Comparison of ENCODE assay signal across 8 cellular contexts in the genomic region with DNA sequence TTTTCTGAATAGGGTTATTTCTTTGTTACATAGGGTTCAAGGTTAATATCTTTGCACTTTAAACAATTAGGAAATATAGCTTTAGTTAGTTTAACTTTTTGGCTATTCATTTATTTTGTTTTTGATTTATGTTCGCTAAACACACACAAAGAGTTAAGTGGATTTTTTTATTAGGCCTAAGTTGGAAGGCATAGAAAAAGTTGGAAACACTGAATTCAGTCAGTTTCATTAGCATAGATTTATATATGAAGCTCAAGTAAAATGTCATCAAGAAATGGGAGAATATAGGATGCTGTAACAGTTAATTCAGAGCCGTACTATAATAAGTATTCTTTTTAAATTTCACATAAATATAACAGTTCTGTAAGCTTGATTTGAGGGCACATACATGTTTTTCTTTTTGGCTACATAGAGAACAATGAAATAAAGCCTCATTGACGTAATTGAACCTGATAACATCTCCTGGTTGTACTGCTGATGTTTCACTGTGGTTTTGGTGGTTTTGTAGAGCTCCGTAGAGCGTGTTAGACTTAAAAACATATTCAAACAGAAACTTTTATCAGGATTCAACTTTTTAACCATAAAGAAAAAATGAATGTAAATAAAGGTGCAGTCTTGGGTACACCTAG.
DNase-seq lines count a peak whose midpoint lies in the region; ATAC-seq and TF ChIP-seq lines count a peak whose summit lies in the region.

No MANE protein-coding gene starts in this region.

- H3K4me1 ChIP-seq in fibroblast of lung (ENCODE audit: control insufficient read depth, extremely low read depth, insufficient read depth, low read length) (no peaks in the 10 kb centered on the region), uterus (no peaks in the 10 kb centered on the region)

- peak; percentile 96 for ATAC-seq in HG02938 (IDR thresholded peaks at IDR 0.05; ENCODE audit: unreplicated experiment)
- no peak for ATAC-seq in left lobe of liver

- TF ChIP-seq CTCF in fibroblast of lung (conservative IDR thresholded peaks at IDR 0.05 in 1 of 2, IDR thresholded peaks at IDR 0.05 in 1 of 2; ENCODE audit: low read depth in 1 of 2, low read length in 2 of 2) = no peak
- TF ChIP-seq CTCF in uterus (IDR thresholded peaks at IDR 0.05) = no peak

- H3K27ac ChIP-seq in fibroblast of lung (ENCODE audit: insufficient read depth, low read length) = no peak overlapping the region
- H3K27ac ChIP-seq in uterus = no peak overlapping the region

- DNase-seq in activated CD8-positive, alpha-beta memory T cell treated with anti-CD3 and anti-CD28 coated beads for 4 hours (ENCODE audit: low read depth in 2 of 2) = peak; percentile 8 to 30
- DNase-seq in activated CD8-positive, alpha-beta memory T cell treated with anti-CD3 and anti-CD28 coated beads for 24 hours = no peak
- DNase-seq in RPMI8226 (peak; percentile 58), fibroblast of lung (ENCODE audit: low read depth in 2 of 2) (peak; percentile 28 to 78), uterus (no peak), occipital lobe (lab: John Stamatoyannopoulos, UW) (no peak), left lobe of liver (ENCODE audit: low spot score) (no peak)

- intact Hi-C loops in uterus (cut with DNase I; ENCODE audit: low total_unique reads) = no loop called here

- no peak overlapping the region for H3K4me3 ChIP-seq in fibroblast of lung (replicated peaks in 1 of 4; ENCODE audit: control extremely low read depth in 1 of 4, insufficient read depth in 1 of 4, low read depth in 3 of 4, low read length in 4 of 4)
- no peak overlapping the region for H3K4me3 ChIP-seq in uterus

- H3K79me2 ChIP-seq in fibroblast of lung (ENCODE audit: control insufficient read depth, insufficient read depth, low read length) = no peaks in the 10 kb centered on the region

- H3K27me3 ChIP-seq in fibroblast of lung (ENCODE audit: control insufficient read depth, insufficient read depth, low read length) (no peaks in the 10 kb centered on the region), uterus (no peaks in the 10 kb centered on the region)

- no peaks in the 10 kb centered on the region for H4K20me1 ChIP-seq in fibroblast of lung (ENCODE audit: control insufficient read depth, extremely low read depth, insufficient read depth, low read length)

- H3K36me3 ChIP-seq in fibroblast of lung (ENCODE audit: control insufficient read depth, insufficient read depth, low read length) = no peaks in the 10 kb centered on the region
- no peaks in the 10 kb centered on the region for H3K36me3 ChIP-seq in uterus

- TF ChIP-seq POLR2A in uterus (IDR thresholded peaks at IDR 0.05) = no peak

- no peak overlapping the region for H2AFZ ChIP-seq in fibroblast of lung (ENCODE audit: low read length)

- H3K4me2 ChIP-seq in fibroblast of lung (ENCODE audit: extremely low read depth, insufficient read depth, low read length) = no peak overlapping the region

- H3K9ac ChIP-seq in fibroblast of lung (ENCODE audit: insufficient read depth, low read length) = no peak overlapping the region

- H3K9me3 ChIP-seq in fibroblast of lung (ENCODE audit: control insufficient read depth, insufficient read depth, low read depth, low read length) (no peaks in the 10 kb centered on the region), uterus (no peaks in the 10 kb centered on the region)

Comparison
In these comparisons a context has a peak if more than half of its experiments do, and no peak if none do; other contexts are left out.
1. DNase-seq: peak in activated CD8-positive, alpha-beta memory T cell treated with anti-CD3 and anti-CD28 coated beads for 4 hours (2 of 2), RPMI8226 (single experiment) and fibroblast of lung (2 of 2); none in activated CD8-positive, alpha-beta memory T cell treated with anti-CD3 and anti-CD28 coated beads for 24 hours (single experiment), uterus (0 of 2), occipital lobe (single experiment) and left lobe of liver (single experiment).